8 cellular contexts compared by ENCODE assay signal in genomic region chr18:12376718-12377555, GRCh38. TPM values are rescaled to one million over a fixed set of nuclear protein-coding genes. Genes with fewer than 3 reads are reported as not detected.
DNase-seq lines count a peak whose midpoint lies in the region; ATAC-seq and TF ChIP-seq lines count a peak whose summit lies in the region.

TSS of gene AFG3L2 (minus strand) at chr18:12377227. CDS start at chr18:12377082, 145 bp downstream.

- no peak for TF ChIP-seq CTCF in C4-2B (conservative IDR thresholded peaks at IDR 0.05)

- peak; percentile 85 for ATAC-seq in GM19395 (IDR thresholded peaks at IDR 0.05; ENCODE audit: unreplicated experiment)
- ATAC-seq in HG03558 (IDR thresholded peaks at IDR 0.05; ENCODE audit: extremely low read depth, unreplicated experiment), result peak; percentile 80
- ATAC-seq in left lobe of liver, result peak; percentile 89

- DNase-seq in NCI-H748 (lab: John Stamatoyannopoulos, UW; ENCODE audit: unreplicated experiment) (peak; percentile 98), cortex of kidney (lab: John Stamatoyannopoulos, UW) (peak; percentile 98), left lobe of liver (ENCODE audit: low spot score) (peak; percentile 100)
- peak; percentile 100 for DNase-seq in activated CD4-positive, alpha-beta T cell treated with anti-CD3 and anti-CD28 coated beads, Interleukin-2, amount 50 U/mL, for 1 hour
- peak; percentile 100 for DNase-seq in stimulated activated CD4-positive, alpha-beta T cell treated with anti-CD3 and anti-CD28 coated beads, Interleukin-2, amount 100 ng/mL, for 24 hours

- peak within 1 kb of the TSS; percentile 98 for H3K27ac ChIP-seq in C4-2B

RNA-seq across cellular contexts. Expression of gene AFG3L2, which starts in this region (rescaled TPM):
- total RNA-seq in left lobe of liver, result 34.6 TPM

Comparison
In these comparisons a context has a peak if more than half of its experiments do, and no peak if none do; other contexts are left out.
1. Peak in every context shown above with its lines: DNase-seq, ATAC-seq and H3K27ac ChIP-seq.